1 cellular context compared by ENCODE assay signal in the genomic region with DNA sequence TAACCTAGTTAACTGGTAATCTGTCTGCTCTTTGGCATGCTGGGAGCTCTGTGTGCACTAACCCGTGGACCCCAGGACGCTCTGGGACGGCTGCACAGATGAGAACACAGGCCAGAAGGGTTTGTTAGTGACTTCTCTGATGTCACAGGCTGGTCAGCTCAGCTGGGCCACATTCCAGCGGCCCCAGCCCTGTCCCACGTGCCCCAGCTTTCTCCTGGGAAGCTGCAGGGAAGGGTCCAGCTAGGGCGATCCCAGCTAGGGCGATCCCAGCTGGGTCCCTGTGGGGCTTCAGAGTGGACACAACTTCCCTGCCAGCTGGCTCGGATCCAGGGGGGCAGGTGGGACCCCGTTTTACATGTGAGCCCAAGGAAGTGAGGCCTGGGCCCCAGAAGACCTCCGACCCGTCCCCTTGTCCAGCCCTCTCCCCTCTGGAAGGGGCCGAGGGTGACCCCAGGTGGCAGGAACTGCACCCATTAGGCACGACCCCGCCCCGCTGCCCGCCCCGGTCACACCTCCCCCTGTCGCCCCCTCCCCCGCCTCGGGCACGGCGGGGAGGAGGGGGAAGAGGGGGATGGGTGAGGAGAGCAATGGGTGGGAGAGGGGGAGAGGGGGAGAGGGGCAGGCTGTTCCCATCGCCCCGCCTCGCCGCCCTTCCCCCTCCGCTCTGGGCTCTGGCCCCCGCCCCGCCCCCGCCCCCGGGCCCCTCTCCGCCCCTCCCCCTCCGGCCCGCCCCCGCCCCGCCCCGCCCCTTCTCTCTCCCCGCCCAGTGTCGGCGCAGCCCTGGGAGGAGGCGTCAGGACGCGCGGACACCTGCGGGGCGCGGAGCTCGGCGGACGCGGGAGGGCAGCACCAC.
TF ChIP-seq lines count a peak whose summit lies in the region.

No MANE protein-coding gene starts in this region.

TF ChIP-seq in HepG2, 621 proteins besides CTCF, POLR2A, EP300 and RAD21 (continued from another document and continues in another):
- TF ChIP-seq, protein P1, sequence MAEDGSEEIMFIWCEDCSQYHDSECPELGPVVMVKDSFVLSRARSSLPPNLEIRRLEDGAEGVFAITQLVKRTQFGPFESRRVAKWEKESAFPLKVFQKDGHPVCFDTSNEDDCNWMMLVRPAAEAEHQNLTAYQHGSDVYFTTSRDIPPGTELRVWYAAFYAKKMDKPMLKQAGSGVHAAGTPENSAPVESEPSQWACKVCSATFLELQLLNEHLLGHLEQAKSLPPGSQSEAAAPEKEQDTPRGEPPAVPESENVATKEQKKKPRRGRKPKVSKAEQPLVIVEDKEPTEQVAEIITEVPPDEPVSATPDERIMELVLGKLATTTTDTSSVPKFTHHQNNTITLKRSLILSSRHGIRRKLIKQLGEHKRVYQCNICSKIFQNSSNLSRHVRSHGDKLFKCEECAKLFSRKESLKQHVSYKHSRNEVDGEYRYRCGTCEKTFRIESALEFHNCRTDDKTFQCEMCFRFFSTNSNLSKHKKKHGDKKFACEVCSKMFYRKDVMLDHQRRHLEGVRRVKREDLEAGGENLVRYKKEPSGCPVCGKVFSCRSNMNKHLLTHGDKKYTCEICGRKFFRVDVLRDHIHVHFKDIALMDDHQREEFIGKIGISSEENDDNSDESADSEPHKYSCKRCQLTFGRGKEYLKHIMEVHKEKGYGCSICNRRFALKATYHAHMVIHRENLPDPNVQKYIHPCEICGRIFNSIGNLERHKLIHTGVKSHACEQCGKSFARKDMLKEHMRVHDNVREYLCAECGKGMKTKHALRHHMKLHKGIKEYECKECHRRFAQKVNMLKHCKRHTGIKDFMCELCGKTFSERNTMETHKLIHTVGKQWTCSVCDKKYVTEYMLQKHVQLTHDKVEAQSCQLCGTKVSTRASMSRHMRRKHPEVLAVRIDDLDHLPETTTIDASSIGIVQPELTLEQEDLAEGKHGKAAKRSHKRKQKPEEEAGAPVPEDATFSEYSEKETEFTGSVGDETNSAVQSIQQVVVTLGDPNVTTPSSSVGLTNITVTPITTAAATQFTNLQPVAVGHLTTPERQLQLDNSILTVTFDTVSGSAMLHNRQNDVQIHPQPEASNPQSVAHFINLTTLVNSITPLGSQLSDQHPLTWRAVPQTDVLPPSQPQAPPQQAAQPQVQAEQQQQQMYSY (CRISPR knock-in tag; IDR thresholded peaks at IDR 0.05) = no peak
- TF ChIP-seq, protein P2, sequence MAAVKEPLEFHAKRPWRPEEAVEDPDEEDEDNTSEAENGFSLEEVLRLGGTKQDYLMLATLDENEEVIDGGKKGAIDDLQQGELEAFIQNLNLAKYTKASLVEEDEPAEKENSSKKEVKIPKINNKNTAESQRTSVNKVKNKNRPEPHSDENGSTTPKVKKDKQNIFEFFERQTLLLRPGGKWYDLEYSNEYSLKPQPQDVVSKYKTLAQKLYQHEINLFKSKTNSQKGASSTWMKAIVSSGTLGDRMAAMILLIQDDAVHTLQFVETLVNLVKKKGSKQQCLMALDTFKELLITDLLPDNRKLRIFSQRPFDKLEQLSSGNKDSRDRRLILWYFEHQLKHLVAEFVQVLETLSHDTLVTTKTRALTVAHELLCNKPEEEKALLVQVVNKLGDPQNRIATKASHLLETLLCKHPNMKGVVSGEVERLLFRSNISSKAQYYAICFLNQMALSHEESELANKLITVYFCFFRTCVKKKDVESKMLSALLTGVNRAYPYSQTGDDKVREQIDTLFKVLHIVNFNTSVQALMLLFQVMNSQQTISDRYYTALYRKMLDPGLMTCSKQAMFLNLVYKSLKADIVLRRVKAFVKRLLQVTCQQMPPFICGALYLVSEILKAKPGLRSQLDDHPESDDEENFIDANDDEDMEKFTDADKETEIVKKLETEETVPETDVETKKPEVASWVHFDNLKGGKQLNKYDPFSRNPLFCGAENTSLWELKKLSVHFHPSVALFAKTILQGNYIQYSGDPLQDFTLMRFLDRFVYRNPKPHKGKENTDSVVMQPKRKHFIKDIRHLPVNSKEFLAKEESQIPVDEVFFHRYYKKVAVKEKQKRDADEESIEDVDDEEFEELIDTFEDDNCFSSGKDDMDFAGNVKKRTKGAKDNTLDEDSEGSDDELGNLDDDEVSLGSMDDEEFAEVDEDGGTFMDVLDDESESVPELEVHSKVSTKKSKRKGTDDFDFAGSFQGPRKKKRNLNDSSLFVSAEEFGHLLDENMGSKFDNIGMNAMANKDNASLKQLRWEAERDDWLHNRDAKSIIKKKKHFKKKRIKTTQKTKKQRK (IDR thresholded peaks at IDR 0.05; ENCODE audit: low read length) = no peak
- TF ChIP-seq JARID2 (CRISPR knock-in tag; IDR thresholded peaks at IDR 0.05; ENCODE audit: insufficient replicate concordance) (no peak), CCDC6 (CRISPR knock-in tag; IDR thresholded peaks at IDR 0.05) (no peak; the same call in 1 of the 2 replicates), SP140L (CRISPR knock-in tag; IDR thresholded peaks at IDR 0.05; ENCODE audit: borderline replicate concordance) (no peak), ZNF703 (CRISPR knock-in tag; IDR thresholded peaks at IDR 0.05; ENCODE audit: borderline replicate concordance) (no peak), ZNF792 (CRISPR knock-in tag; IDR thresholded peaks at IDR 0.05) (no peak), ZMYM4 (CRISPR knock-in tag; IDR thresholded peaks at IDR 0.05) (peak; percentile 55; the same call in 1 of the 2 replicates), CBX1 (IDR thresholded peaks at IDR 0.05; ENCODE audit: low read depth) (no peak), ZNF12 (CRISPR knock-in tag; IDR thresholded peaks at IDR 0.05) (no peak), ZNF451 (CRISPR knock-in tag; IDR thresholded peaks at IDR 0.05) (no peak; the same call in 1 of the 2 replicates), MZF1 (CRISPR knock-in tag; IDR thresholded peaks at IDR 0.05; ENCODE audit: borderline replicate concordance) (no peak), CENPT (CRISPR knock-in tag; IDR thresholded peaks at IDR 0.05; ENCODE audit: low read depth) (no peak)
- TF ChIP-seq, protein P3, sequence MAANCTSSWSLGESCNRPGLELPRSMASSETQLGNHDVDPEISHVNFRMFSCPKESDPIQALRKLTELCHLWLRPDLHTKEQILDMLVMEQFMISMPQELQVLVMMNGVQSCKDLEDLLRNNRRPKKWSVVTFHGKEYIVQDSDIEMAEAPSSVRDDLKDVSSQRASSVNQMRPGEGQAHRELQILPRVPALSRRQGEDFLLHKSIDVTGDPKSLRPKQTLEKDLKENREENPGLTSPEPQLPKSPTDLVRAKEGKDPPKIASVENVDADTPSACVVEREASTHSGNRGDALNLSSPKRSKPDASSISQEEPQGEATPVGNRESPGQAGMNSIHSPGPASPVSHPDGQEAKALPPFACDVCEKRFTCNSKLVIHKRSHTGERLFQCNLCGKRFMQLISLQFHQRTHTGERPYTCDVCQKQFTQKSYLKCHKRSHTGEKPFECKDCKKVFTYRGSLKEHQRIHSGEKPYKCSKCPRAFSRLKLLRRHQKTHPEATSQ (CRISPR knock-in tag; IDR thresholded peaks at IDR 0.05; ENCODE audit: borderline replicate concordance) = no peak
- TF ChIP-seq, protein P4, sequence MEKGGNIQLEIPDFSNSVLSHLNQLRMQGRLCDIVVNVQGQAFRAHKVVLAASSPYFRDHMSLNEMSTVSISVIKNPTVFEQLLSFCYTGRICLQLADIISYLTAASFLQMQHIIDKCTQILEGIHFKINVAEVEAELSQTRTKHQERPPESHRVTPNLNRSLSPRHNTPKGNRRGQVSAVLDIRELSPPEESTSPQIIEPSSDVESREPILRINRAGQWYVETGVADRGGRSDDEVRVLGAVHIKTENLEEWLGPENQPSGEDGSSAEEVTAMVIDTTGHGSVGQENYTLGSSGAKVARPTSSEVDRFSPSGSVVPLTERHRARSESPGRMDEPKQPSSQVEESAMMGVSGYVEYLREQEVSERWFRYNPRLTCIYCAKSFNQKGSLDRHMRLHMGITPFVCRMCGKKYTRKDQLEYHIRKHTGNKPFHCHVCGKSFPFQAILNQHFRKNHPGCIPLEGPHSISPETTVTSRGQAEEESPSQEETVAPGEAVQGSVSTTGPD (CRISPR knock-in tag; IDR thresholded peaks at IDR 0.05) = no peak
- TF ChIP-seq, protein P5, sequence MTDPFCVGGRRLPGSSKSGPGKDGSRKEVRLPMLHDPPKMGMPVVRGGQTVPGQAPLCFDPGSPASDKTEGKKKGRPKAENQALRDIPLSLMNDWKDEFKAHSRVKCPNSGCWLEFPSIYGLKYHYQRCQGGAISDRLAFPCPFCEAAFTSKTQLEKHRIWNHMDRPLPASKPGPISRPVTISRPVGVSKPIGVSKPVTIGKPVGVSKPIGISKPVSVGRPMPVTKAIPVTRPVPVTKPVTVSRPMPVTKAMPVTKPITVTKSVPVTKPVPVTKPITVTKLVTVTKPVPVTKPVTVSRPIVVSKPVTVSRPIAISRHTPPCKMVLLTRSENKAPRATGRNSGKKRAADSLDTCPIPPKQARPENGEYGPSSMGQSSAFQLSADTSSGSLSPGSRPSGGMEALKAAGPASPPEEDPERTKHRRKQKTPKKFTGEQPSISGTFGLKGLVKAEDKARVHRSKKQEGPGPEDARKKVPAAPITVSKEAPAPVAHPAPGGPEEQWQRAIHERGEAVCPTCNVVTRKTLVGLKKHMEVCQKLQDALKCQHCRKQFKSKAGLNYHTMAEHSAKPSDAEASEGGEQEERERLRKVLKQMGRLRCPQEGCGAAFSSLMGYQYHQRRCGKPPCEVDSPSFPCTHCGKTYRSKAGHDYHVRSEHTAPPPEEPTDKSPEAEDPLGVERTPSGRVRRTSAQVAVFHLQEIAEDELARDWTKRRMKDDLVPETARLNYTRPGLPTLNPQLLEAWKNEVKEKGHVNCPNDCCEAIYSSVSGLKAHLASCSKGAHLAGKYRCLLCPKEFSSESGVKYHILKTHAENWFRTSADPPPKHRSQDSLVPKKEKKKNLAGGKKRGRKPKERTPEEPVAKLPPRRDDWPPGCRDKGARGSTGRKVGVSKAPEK (CRISPR knock-in tag; IDR thresholded peaks at IDR 0.05; ENCODE audit: borderline replicate concordance) = no peak
- TF ChIP-seq, protein P6, sequence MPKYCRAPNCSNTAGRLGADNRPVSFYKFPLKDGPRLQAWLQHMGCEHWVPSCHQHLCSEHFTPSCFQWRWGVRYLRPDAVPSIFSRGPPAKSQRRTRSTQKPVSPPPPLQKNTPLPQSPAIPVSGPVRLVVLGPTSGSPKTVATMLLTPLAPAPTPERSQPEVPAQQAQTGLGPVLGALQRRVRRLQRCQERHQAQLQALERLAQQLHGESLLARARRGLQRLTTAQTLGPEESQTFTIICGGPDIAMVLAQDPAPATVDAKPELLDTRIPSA (CRISPR knock-in tag; IDR thresholded peaks at IDR 0.05; ENCODE audit: borderline replicate concordance) = no peak
- TF ChIP-seq, protein P7, sequence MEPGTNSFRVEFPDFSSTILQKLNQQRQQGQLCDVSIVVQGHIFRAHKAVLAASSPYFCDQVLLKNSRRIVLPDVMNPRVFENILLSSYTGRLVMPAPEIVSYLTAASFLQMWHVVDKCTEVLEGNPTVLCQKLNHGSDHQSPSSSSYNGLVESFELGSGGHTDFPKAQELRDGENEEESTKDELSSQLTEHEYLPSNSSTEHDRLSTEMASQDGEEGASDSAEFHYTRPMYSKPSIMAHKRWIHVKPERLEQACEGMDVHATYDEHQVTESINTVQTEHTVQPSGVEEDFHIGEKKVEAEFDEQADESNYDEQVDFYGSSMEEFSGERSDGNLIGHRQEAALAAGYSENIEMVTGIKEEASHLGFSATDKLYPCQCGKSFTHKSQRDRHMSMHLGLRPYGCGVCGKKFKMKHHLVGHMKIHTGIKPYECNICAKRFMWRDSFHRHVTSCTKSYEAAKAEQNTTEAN (CRISPR knock-in tag; conservative IDR thresholded peaks at IDR 0.05) = peak; percentile 56; the same call in 1 of the 2 replicates
- TF ChIP-seq, protein P8, sequence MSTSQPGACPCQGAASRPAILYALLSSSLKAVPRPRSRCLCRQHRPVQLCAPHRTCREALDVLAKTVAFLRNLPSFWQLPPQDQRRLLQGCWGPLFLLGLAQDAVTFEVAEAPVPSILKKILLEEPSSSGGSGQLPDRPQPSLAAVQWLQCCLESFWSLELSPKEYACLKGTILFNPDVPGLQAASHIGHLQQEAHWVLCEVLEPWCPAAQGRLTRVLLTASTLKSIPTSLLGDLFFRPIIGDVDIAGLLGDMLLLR (CRISPR knock-in tag; IDR thresholded peaks at IDR 0.05) = peak; percentile 42; the same call in 1 of the 2 replicates
- TF ChIP-seq, protein P9, sequence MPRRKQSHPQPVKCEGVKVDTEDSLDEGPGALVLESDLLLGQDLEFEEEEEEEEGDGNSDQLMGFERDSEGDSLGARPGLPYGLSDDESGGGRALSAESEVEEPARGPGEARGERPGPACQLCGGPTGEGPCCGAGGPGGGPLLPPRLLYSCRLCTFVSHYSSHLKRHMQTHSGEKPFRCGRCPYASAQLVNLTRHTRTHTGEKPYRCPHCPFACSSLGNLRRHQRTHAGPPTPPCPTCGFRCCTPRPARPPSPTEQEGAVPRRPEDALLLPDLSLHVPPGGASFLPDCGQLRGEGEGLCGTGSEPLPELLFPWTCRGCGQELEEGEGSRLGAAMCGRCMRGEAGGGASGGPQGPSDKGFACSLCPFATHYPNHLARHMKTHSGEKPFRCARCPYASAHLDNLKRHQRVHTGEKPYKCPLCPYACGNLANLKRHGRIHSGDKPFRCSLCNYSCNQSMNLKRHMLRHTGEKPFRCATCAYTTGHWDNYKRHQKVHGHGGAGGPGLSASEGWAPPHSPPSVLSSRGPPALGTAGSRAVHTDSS (CRISPR knock-in tag; conservative IDR thresholded peaks at IDR 0.05) = no peak
- TF ChIP-seq, protein P10, sequence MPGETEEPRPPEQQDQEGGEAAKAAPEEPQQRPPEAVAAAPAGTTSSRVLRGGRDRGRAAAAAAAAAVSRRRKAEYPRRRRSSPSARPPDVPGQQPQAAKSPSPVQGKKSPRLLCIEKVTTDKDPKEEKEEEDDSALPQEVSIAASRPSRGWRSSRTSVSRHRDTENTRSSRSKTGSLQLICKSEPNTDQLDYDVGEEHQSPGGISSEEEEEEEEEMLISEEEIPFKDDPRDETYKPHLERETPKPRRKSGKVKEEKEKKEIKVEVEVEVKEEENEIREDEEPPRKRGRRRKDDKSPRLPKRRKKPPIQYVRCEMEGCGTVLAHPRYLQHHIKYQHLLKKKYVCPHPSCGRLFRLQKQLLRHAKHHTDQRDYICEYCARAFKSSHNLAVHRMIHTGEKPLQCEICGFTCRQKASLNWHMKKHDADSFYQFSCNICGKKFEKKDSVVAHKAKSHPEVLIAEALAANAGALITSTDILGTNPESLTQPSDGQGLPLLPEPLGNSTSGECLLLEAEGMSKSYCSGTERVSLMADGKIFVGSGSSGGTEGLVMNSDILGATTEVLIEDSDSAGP (CRISPR knock-in tag; IDR thresholded peaks at IDR 0.05; ENCODE audit: borderline replicate concordance) = 0 out of 2 replicates have a peak, but pooled peaks have one; percentile 21
- TF ChIP-seq, protein P11, sequence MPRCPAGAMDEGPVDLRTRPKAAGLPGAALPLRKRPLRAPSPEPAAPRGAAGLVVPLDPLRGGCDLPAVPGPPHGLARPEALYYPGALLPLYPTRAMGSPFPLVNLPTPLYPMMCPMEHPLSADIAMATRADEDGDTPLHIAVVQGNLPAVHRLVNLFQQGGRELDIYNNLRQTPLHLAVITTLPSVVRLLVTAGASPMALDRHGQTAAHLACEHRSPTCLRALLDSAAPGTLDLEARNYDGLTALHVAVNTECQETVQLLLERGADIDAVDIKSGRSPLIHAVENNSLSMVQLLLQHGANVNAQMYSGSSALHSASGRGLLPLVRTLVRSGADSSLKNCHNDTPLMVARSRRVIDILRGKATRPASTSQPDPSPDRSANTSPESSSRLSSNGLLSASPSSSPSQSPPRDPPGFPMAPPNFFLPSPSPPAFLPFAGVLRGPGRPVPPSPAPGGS (CRISPR knock-in tag; IDR thresholded peaks at IDR 0.05) = no peak
- TF ChIP-seq, protein P12, sequence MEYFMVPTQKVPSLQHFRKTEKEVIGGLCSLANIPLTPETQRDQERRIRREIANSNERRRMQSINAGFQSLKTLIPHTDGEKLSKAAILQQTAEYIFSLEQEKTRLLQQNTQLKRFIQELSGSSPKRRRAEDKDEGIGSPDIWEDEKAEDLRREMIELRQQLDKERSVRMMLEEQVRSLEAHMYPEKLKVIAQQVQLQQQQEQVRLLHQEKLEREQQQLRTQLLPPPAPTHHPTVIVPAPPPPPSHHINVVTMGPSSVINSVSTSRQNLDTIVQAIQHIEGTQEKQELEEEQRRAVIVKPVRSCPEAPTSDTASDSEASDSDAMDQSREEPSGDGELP (IDR thresholded peaks at IDR 0.05; ENCODE audit: borderline replicate concordance, low read depth) = peak; percentile 98
